ENCODE assay signal across 24 cellular contexts in the genomic region with DNA sequence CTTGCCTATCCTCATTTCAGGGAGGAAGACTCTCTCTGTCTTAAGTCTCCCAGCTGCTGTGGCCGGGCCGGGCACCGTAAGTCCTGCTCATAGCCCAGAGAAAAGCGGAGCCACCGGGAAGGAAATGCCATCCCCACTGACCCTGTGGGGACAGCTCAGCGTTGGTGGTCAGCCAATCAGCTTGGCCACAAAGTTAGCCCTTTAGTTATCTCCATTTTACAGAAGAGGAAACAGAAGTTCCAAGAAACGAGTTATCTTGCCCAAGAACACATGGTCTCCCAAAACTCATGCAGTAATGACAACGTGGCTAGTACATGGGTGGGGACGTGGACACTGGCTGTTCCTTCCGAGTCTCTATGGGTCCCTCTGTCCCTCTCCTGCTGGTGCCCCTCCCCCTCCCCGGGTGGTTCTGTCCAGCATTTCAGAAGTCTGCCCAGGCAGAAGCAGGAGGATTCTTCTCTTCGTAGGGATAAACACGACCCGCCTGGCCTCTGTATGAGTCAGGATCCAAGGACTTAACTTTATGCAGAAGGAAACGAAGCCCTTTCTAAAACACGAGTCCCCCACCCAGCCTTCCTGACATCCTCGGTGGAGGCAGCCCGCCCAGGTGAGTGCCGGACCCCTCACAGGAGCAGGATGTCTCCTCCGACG.
DNase-seq lines count a peak whose midpoint lies in the region; ATAC-seq, FAIRE-seq and TF ChIP-seq lines count a peak whose summit lies in the region.
"Had no signal": no experiment of that assay in that cellular context is flagged by ENCODE, and none has a peak within 500 bp of the region (broad histone marks: within the 10 kb centered on the region; RNA-seq: fewer than 3 reads in every experiment).

No MANE protein-coding gene starts in this region.

- H3K27me3 ChIP-seq in K562 (ENCODE audit: control insufficient read depth in 2 of 2, insufficient read depth in 2 of 2, low read length in 2 of 2), result no peaks in the 10 kb centered on the region
- no peaks in the 10 kb centered on the region for H3K27me3 ChIP-seq in BE2C
- H3K27me3 ChIP-seq: ovary had no signal

- H3K27ac ChIP-seq in K562 (ENCODE audit: extremely low read depth, low read depth, low read length) (peak overlapping the region; percentile 64; the same call in 2 of the 3 replicates), kidney (ENCODE audit: low read depth in 2 of 2, low read length in 2 of 2) (no peak overlapping the region)
- H3K27ac ChIP-seq: C4-2B, ovary had no signal

- no TSS peak for BruUV-seq in K562 (replicated peaks; lab: Mats Ljungman, UMichigan)

- peak; percentile 10 for DNase-seq in AG10803 (ENCODE audit: low read depth)
- DNase-seq in K562 (ENCODE audit: extremely low read depth in 1 of 4, low spot score in 3 of 4), result peak; percentile 78 to 92 (median 86)
- peak; percentile 35 for DNase-seq in kidney
- no peak for DNase-seq in stimulated activated CD4-positive, alpha-beta T cell treated with anti-CD3 and anti-CD28 coated beads, Interleukin-4, amount 100 ng/mL, for 24 hours
- DNase-seq in middle frontal gyrus (ENCODE audit: extremely low spot score, low spot score), result no peak
- no peak for DNase-seq in BE2C
- DNase-seq: activated CD4-positive, alpha-beta T cell treated with anti-CD3 and anti-CD28 coated beads for 48 hours; activated naive CD4-positive, alpha-beta T cell treated with anti-CD3 and anti-CD28 coated beads, Interleukin-2, amount 50 U/mL, for 16 hours; activated T-cell treated with anti-CD3 and anti-CD28 coated beads, Interleukin-2, amount 50 U/mL, for 72 hours; cerebellar nuclear complex; Karpas-422; naive thymus-derived CD4-positive, alpha-beta T cell; NCI-H1092; NCI-H1930; ovary; SHP77; trophoblast cell had no signal

- peak; percentile 100 for FAIRE-seq in K562 (lab: Jason Lieb, UNC)
- FAIRE-seq in kidney (lab: Jason Lieb, UNC), result no peak
- FAIRE-seq: D721Med, frontal cortex, TTC549 had no signal

- no peak for TF ChIP-seq EP300 in Ishikawa (IDR thresholded peaks at IDR 0.05; ENCODE audit: borderline replicate concordance)
- peak; percentile 90 for TF ChIP-seq EP300 in K562 (IDR thresholded peaks at IDR 0.05; ENCODE audit: low read length)

- H4K20me1 ChIP-seq in K562 (replicated peaks; ENCODE audit: control insufficient read depth, insufficient read depth, low read length), result no peaks in the 10 kb centered on the region; the same call in 1 of the 2 replicates

- 2% methylated on average over 21 of the region's 21 CpGs for WGBS in K562 (ENCODE audit: insufficient coverage, low coverage, missing lambda C conversion rate)

- H3K4me1 ChIP-seq in K562 (replicated peaks in 1 of 2; ENCODE audit: control insufficient read depth in 2 of 2, insufficient read depth in 2 of 2, low read length in 2 of 2) (peaks cover 16 to 37% of the 10 kb centered on the region in 2 experiments), kidney (ENCODE audit: control insufficient read depth in 1 of 2, insufficient read depth in 1 of 2, low read depth in 1 of 2, low read length in 2 of 2) (no peaks in the 10 kb centered on the region), BE2C (no peaks in the 10 kb centered on the region)

- peak overlapping the region; percentile 80 for H2AFZ ChIP-seq in K562 (ENCODE audit: low read depth, low read length)

- H3K9me1 ChIP-seq in K562 (ENCODE audit: control insufficient read depth, insufficient read depth, low read length), result no peaks in the 10 kb centered on the region

- TF ChIP-seq CTCF in AG10803 (conservative IDR thresholded peaks at IDR 0.05; ENCODE audit: low read length) (no peak), K562 (IDR thresholded peaks at IDR 0.05 in 2 of 3, conservative IDR thresholded peaks at IDR 0.05 in 1 of 3; ENCODE audit: insufficient read depth in 2 of 3, low read depth in 1 of 3, low read length in 3 of 3) (no peak), kidney (IDR thresholded peaks at IDR 0.05; ENCODE audit: borderline replicate concordance, extremely low read depth, insufficient read depth) (no peak), BE2C (IDR thresholded peaks at IDR 0.05; ENCODE audit: low read depth, low read length) (no peak)

- H3K9ac ChIP-seq in K562 (ENCODE audit: insufficient read depth in 1 of 2, low read depth in 2 of 2, low read length in 2 of 2) (peak overlapping the region; percentile 64 to 84; a peak in 3 of 4 replicates), kidney (ENCODE audit: low read length in 2 of 2) (no peak overlapping the region)

- ATAC-seq in K562 (peak; percentile 91), HG03342 (IDR thresholded peaks at IDR 0.05; ENCODE audit: unreplicated experiment) (no peak)
- ATAC-seq: activated T-cell treated with anti-CD3 and anti-CD28 coated beads, Interleukin-2, amount 50 U/mL, for 72 hours; HCT116; naive thymus-derived CD4-positive, alpha-beta T cell had no signal

- H3K36me3 ChIP-seq in K562 (ENCODE audit: control insufficient read depth, insufficient read depth, low read length), result no peaks in the 10 kb centered on the region
- H3K36me3 ChIP-seq in kidney (ENCODE audit: control insufficient read depth in 1 of 2, insufficient read depth in 2 of 2, low read length in 2 of 2), result no peaks in the 10 kb centered on the region
- no peaks in the 10 kb centered on the region for H3K36me3 ChIP-seq in BE2C
- H3K36me3 ChIP-seq: ovary had no signal

- intact Hi-C loops in K562 (cut with micrococcal nuclease), result no loop called here
- intact Hi-C loops in kidney (cut with DNase I), result no loop called here

- TF ChIP-seq RAD21 in Ishikawa (IDR thresholded peaks at IDR 0.05; ENCODE audit: low read depth), result no peak
- no peak for TF ChIP-seq RAD21 in K562 (CRISPR knock-in tag; conservative IDR thresholded peaks at IDR 0.05 in 1 of 2, IDR thresholded peaks at IDR 0.05 in 1 of 2)

- peak; percentile 65 for TF ChIP-seq POLR2A in K562 (conservative IDR thresholded peaks at IDR 0.05)

- peak overlapping the region; percentile 78 for H3K4me2 ChIP-seq in K562 (ENCODE audit: insufficient read depth, low read length)

- H3K9me3 ChIP-seq in K562 (replicated peaks; ENCODE audit: control insufficient read depth, insufficient read depth, low read depth, low read length) (no peaks in the 10 kb centered on the region), kidney (ENCODE audit: control insufficient read depth in 1 of 2, low read length in 2 of 2) (no peaks in the 10 kb centered on the region), BE2C (no peaks in the 10 kb centered on the region)
- H3K9me3 ChIP-seq: ovary had no signal

- CTCF ChIA-PET in K562 (lab: Yijun Ruan, JAX; ENCODE audit: low intra/inter-chr PET ratio), result interaction anchor here (0.6 kb wide), 1 partner anchor 163 kb away, joined by 3 read pairs; no protein-coding TSS in a partner anchor

- POLR2A ChIA-PET in K562 (lab: Yijun Ruan, JAX), result interaction anchor here (0.6 to 2.4 kb wide), 5 partner anchors 10 to 1573 kb away, joined by 3 to 15 read pairs (median 5); no protein-coding TSS in a partner anchor

- H3K4me3 ChIP-seq in AG10803 (ENCODE audit: low read length) (no peak overlapping the region), K562 (peak overlapping the region; percentile 19), kidney (ENCODE audit: low read length in 2 of 2) (no peak overlapping the region), BE2C (ENCODE audit: low read depth, low read length) (no peak overlapping the region)
- H3K4me3 ChIP-seq: ovary had no signal

- H3K79me2 ChIP-seq in K562 (ENCODE audit: control insufficient read depth, insufficient read depth, low read length), result no peaks in the 10 kb centered on the region

- in situ Hi-C loops in K562 (cut with MboI), result no loop called here

TF ChIP-seq in K562, 482 proteins besides CTCF, POLR2A, EP300 and RAD21 (continues in another document):
- TF ChIP-seq, protein P1, sequence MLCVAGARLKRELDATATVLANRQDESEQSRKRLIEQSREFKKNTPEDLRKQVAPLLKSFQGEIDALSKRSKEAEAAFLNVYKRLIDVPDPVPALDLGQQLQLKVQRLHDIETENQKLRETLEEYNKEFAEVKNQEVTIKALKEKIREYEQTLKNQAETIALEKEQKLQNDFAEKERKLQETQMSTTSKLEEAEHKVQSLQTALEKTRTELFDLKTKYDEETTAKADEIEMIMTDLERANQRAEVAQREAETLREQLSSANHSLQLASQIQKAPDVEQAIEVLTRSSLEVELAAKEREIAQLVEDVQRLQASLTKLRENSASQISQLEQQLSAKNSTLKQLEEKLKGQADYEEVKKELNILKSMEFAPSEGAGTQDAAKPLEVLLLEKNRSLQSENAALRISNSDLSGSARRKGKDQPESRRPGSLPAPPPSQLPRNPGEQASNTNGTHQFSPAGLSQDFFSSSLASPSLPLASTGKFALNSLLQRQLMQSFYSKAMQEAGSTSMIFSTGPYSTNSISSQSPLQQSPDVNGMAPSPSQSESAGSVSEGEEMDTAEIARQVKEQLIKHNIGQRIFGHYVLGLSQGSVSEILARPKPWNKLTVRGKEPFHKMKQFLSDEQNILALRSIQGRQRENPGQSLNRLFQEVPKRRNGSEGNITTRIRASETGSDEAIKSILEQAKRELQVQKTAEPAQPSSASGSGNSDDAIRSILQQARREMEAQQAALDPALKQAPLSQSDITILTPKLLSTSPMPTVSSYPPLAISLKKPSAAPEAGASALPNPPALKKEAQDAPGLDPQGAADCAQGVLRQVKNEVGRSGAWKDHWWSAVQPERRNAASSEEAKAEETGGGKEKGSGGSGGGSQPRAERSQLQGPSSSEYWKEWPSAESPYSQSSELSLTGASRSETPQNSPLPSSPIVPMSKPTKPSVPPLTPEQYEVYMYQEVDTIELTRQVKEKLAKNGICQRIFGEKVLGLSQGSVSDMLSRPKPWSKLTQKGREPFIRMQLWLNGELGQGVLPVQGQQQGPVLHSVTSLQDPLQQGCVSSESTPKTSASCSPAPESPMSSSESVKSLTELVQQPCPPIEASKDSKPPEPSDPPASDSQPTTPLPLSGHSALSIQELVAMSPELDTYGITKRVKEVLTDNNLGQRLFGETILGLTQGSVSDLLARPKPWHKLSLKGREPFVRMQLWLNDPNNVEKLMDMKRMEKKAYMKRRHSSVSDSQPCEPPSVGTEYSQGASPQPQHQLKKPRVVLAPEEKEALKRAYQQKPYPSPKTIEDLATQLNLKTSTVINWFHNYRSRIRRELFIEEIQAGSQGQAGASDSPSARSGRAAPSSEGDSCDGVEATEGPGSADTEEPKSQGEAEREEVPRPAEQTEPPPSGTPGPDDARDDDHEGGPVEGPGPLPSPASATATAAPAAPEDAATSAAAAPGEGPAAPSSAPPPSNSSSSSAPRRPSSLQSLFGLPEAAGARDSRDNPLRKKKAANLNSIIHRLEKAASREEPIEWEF (CRISPR knock-in tag; IDR thresholded peaks at IDR 0.05), result no peak
- peak; percentile 69; the same call in 1 of the 2 replicates for TF ChIP-seq ZNF584 (CRISPR knock-in tag; IDR thresholded peaks at IDR 0.05; ENCODE audit: low read depth)

Comparison
In these comparisons a context has a peak if more than half of its experiments do, and no peak if none do; other contexts are left out.
1. DNase-seq: peak in AG10803 (single experiment), K562 (4 of 4) and kidney (single experiment); none in stimulated activated CD4-positive, alpha-beta T cell treated with anti-CD3 and anti-CD28 coated beads, Interleukin-4, amount 100 ng/mL, for 24 hours (single experiment), middle frontal gyrus (single experiment) and BE2C (single experiment).
2. H3K9ac ChIP-seq: peak in K562 (2 of 2); none in kidney (0 of 2).